Comparison of ENCODE assay signal across 10 cellular contexts in genomic region chr19:35090795-35091214, GRCh38. TPM values are rescaled to one million over a fixed set of nuclear protein-coding genes. Genes with fewer than 3 reads are reported as not detected.
A peak's percentile ranks its signal among the peaks of the same experiment; 100 is the strongest.
DNase-seq lines count a peak whose midpoint lies in the region; TF ChIP-seq lines count a peak whose summit lies in the region.
"Had no signal": no experiment of that assay in that cellular context is flagged by ENCODE, and none has a peak within 500 bp of the region (broad histone marks: within the 10 kb centered on the region; RNA-seq: fewer than 3 reads in every experiment).

No MANE protein-coding gene starts in this region.

- POLR2A ChIA-PET in activated CD4-positive, alpha-beta memory T cell treated with anti-CD3 and anti-CD28 coated beads for 36 hours (lab: Charles Lee): no interaction called here

- H3K27ac ChIP-seq in HUES64 (ENCODE audit: low read depth, low read length) (peak overlapping the region; percentile 39; the same call in 1 of the 2 replicates), caudate nucleus (ENCODE audit: low read depth, low read length) (peak overlapping the region; percentile 40)

- no peaks in the 10 kb centered on the region for H3K36me3 Mint-ChIP-seq in mesothelial cell of epicardium
- no peaks in the 10 kb centered on the region for H3K36me3 Mint-ChIP-seq in activated CD4-positive, alpha-beta memory T cell treated with anti-CD3 and anti-CD28 coated beads for 36 hours

- peak overlapping the region; percentile 55 for H3K9ac ChIP-seq in HUES64 (ENCODE audit: low read depth, low read length)

- no peaks in the 10 kb centered on the region for H3K9me3 Mint-ChIP-seq in mesothelial cell of epicardium
- no peaks in the 10 kb centered on the region for H3K9me3 Mint-ChIP-seq in activated CD4-positive, alpha-beta memory T cell treated with anti-CD3 and anti-CD28 coated beads for 36 hours

- intact Hi-C loops in activated CD4-positive, alpha-beta memory T cell treated with anti-CD3 and anti-CD28 coated beads for 36 hours (cut with micrococcal nuclease): loop anchor here (1.0 to 2.0 kb wide), 2 partner anchors 24 to 47 kb away; no protein-coding TSS in a partner anchor

- no peaks in the 10 kb centered on the region for H3K9me3 ChIP-seq in HUES64 (ENCODE audit: insufficient read depth, low read depth, low read length)

- H3K27me3 Mint-ChIP-seq in mesothelial cell of epicardium (ENCODE audit: low read depth): no peaks in the 10 kb centered on the region
- H3K27me3 Mint-ChIP-seq in activated CD4-positive, alpha-beta memory T cell treated with anti-CD3 and anti-CD28 coated beads for 36 hours: peaks cover 6% of the 10 kb centered on the region

- peak overlapping the region; percentile 22 for H3K4me3 Mint-ChIP-seq in mesothelial cell of epicardium
- H3K4me3 Mint-ChIP-seq in activated CD4-positive, alpha-beta memory T cell treated with anti-CD3 and anti-CD28 coated beads for 36 hours: no peak overlapping the region

- no peaks in the 10 kb centered on the region; the same call in 1 of the 2 replicates for H3K27me3 ChIP-seq in HUES64 (ENCODE audit: insufficient read depth, low read length)

- peaks cover 8% of the 10 kb centered on the region for H3K4me1 ChIP-seq in HUES64 (ENCODE audit: insufficient read depth, low read length)

- H3K36me3 ChIP-seq in HUES64 (ENCODE audit: insufficient read depth, low read length): no peaks in the 10 kb centered on the region

- no peak overlapping the region for H3K27ac Mint-ChIP-seq in mesothelial cell of epicardium
- H3K27ac Mint-ChIP-seq in activated CD4-positive, alpha-beta memory T cell treated with anti-CD3 and anti-CD28 coated beads for 36 hours: no peak overlapping the region

- peaks cover 7% of the 10 kb centered on the region for H3K4me1 Mint-ChIP-seq in mesothelial cell of epicardium
- peaks cover 7% of the 10 kb centered on the region for H3K4me1 Mint-ChIP-seq in activated CD4-positive, alpha-beta memory T cell treated with anti-CD3 and anti-CD28 coated beads for 36 hours (ENCODE audit: low read depth)

- 44% methylated on average over 31 of the region's 31 CpGs for WGBS in HUES64

- H3K4me3 ChIP-seq in HUES64 (ENCODE audit: low read length): peak overlapping the region; percentile 43

- CTCF ChIA-PET in activated CD4-positive, alpha-beta memory T cell treated with anti-CD3 and anti-CD28 coated beads for 36 hours (lab: Charles Lee): interaction anchor here (2.5 to 3.3 kb wide), 3 partner anchors 24 to 47 kb away, joined by 9 to 18 read pairs (median 13); no protein-coding TSS in a partner anchor

- DNase-seq in AG20443 (ENCODE audit: low spot score): peak; percentile 34
- DNase-seq in caudate nucleus (lab: John Stamatoyannopoulos, UW): peak in 1 of 61 donors; percentile 57
- DNase-seq in mesothelial cell of epicardium (ENCODE audit: low spot score in 2 of 2, unreplicated experiment in 2 of 2): no peak
- no peak for DNase-seq in AG08395 (ENCODE audit: low spot score)
- DNase-seq in stimulated activated CD4-positive, alpha-beta T cell treated with anti-CD3 and anti-CD28 coated beads, Interleukin-12 subunit alpha, Interleukin-12 subunit beta, amount 100 ng/mL, for 4 hours: no peak
- DNase-seq in activated CD4-positive, alpha-beta memory T cell treated with anti-CD3 and anti-CD28 coated beads for 36 hours: no peak
- no peak for DNase-seq in D341Med (ENCODE audit: low spot score)

- TF ChIP-seq CTCF in mesothelial cell of epicardium (IDR thresholded peaks at IDR 0.05; ENCODE audit: unreplicated experiment): peak; percentile 48

RNA-seq across cellular contexts. Expression of gene FXYD3, which starts 24.8 kb away (rescaled TPM):
- polyA plus RNA-seq in HUES64 (2013, experiment 1 of 2): not detected
- polyA plus RNA-seq in HUES64 (2013, experiment 2 of 2): not detected
- 5.5 to 8.3 TPM (median 6.6 TPM) in 3 replicates for total RNA-seq in mesothelial cell of epicardium
- total RNA-seq in activated CD4-positive, alpha-beta memory T cell treated with anti-CD3 and anti-CD28 coated beads for 36 hours: not detected
- total RNA-seq: T-helper 2 cell treated with Interferon-gamma antibody and Interleukin-4, amounts not matched to agents 100 ng/mL and 5 ng/mL, for 36 hours had no signal

RNA-seq across cellular contexts. Expression of gene LGI4, which starts 44.1 kb away (rescaled TPM):
- 1.4 TPM for polyA plus RNA-seq in HUES64 (2013, experiment 1 of 2)
- polyA plus RNA-seq in HUES64 (2013, experiment 2 of 2): 3.4 TPM
- total RNA-seq in mesothelial cell of epicardium: 1.1 to 2.0 TPM (median 1.4 TPM) in 3 replicates
- under 1 TPM; 0.50 to 0.51 TPM for total RNA-seq in activated CD4-positive, alpha-beta memory T cell treated with anti-CD3 and anti-CD28 coated beads for 36 hours
- total RNA-seq: kidney epithelial cell had no signal

RNA-seq across cellular contexts. Expression of gene FXYD1, which starts 47.8 kb away (rescaled TPM):
- 4.7 TPM for polyA plus RNA-seq in HUES64 (2013, experiment 1 of 2)
- 9.3 TPM for polyA plus RNA-seq in HUES64 (2013, experiment 2 of 2)
- 2.8 to 4.3 TPM (median 3.6 TPM) in 3 replicates for total RNA-seq in mesothelial cell of epicardium
- 1 to 10 TPM; 2.3 to 2.8 TPM for total RNA-seq in activated CD4-positive, alpha-beta memory T cell treated with anti-CD3 and anti-CD28 coated beads for 36 hours
- total RNA-seq: kidney epithelial cell had no signal

RNA-seq across cellular contexts. Expression of gene HPN, which starts 49.3 kb away (rescaled TPM):
- polyA plus RNA-seq in HUES64 (2013, experiment 1 of 2): 3.2 TPM
- polyA plus RNA-seq in HUES64 (2013, experiment 2 of 2): 6.3 TPM
- total RNA-seq in mesothelial cell of epicardium: 20.3 to 22.9 TPM (median 21.3 TPM) in 3 replicates
- under 1 TPM in 1 of 2 experiments, not detected in 1; 0.21 TPM for total RNA-seq in activated CD4-positive, alpha-beta memory T cell treated with anti-CD3 and anti-CD28 coated beads for 36 hours
- total RNA-seq: T-helper 2 cell treated with Interferon-gamma antibody and Interleukin-4, amounts not matched to agents 100 ng/mL and 5 ng/mL, for 36 hours had no signal

RNA-seq across cellular contexts. Expression of gene FXYD7, which starts 52.2 kb away (rescaled TPM):
- polyA plus RNA-seq in HUES64 (2013, experiment 1 of 2): 11.0 TPM
- polyA plus RNA-seq in HUES64 (2013, experiment 2 of 2): 14.4 TPM
- total RNA-seq in mesothelial cell of epicardium: 0.41 to 1.3 TPM (median 0.69 TPM) in 3 replicates
- under 1 TPM; 0.77 to 0.93 TPM for total RNA-seq in activated CD4-positive, alpha-beta memory T cell treated with anti-CD3 and anti-CD28 coated beads for 36 hours
- total RNA-seq: kidney epithelial cell had no signal
